Comparison of ENCODE assay signal across 7 cellular contexts in the genomic region with DNA sequence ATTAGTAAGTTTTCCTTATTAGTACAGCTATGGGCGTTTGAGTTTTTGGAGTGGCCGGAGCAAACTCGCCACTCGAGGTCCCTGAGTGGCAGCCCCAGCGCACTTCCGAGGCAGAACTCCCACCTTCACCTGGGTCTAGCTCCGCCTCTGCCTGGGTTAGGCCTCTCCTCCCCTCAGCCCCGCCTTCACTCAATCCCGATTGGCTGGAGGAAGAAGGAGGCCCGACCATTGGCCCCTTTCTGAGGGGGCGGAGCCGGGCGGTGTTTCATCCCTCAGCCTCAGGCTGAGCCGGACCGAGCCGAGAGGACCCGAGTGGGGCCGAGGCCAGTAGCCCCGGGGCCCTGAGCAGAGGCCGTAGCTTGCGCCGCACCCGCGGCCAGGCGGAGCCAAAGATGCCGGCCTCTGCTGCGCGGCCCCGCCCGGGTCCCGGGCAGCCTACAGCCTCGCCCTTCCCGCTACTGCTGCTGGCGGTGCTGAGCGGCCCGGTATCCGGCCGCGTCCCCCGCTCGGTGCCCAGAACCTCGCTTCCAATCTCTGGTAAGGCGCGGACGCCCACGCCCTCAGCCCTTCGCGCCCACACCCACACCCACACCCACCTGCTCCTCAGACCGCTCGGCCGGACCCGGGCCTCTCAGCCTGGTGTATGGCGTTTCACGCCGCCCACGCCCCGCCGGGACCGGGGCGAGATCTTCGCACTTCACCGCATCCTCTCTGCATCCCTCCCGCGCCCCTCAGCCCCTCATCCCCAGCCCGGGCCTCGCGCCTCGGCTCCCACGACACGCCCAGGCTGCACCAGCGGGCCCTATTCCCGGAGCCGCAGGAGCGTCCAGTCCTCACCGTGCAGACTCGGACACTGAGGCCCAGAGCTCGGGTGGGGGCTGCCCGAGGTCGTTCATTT.
DNase-seq lines count a peak whose midpoint lies in the region; ATAC-seq and TF ChIP-seq lines count a peak whose summit lies in the region.

Gene SEMA4F, plus strand, starts transcription at position 263 of the 898 bp plus-strand sequence. Its CDS starts 130 bp downstream, at position 393.

- H3K4me3 ChIP-seq in astrocyte of the spinal cord (ENCODE audit: low read depth, low read length): peak within 1 kb of the TSS; percentile 67
- H3K4me3 ChIP-seq in retinal pigment epithelial cell (ENCODE audit: low read length): peak within 1 kb of the TSS; percentile 68

- TF ChIP-seq CTCF in astrocyte of the spinal cord (IDR thresholded peaks at IDR 0.05; ENCODE audit: low read depth, low read length) (no peak), retinal pigment epithelial cell (conservative IDR thresholded peaks at IDR 0.05; ENCODE audit: low read depth, low read length) (no peak)

- in situ Hi-C loops in astrocyte of the spinal cord (cut with HindIII; ENCODE audit: low sequenced_read_pairs): no loop called here

- ATAC-seq in GM18508 (IDR thresholded peaks at IDR 0.05; ENCODE audit: insufficient read depth, unreplicated experiment) (peak; percentile 96), HG02981 (IDR thresholded peaks at IDR 0.05; ENCODE audit: unreplicated experiment) (peak; percentile 100)

- DNase-seq in NCI-H2029 (lab: John Stamatoyannopoulos, UW) (peak; percentile 96), T1000 (lab: John Stamatoyannopoulos, UW) (peak; percentile 94), astrocyte of the spinal cord (ENCODE audit: low read depth, low spot score) (peak; percentile 95), hippocampal formation (lab: John Stamatoyannopoulos, UW) (peak; percentile 95 to 96), retinal pigment epithelial cell (ENCODE audit: low read depth) (peak; percentile 90)

Comparison
In these comparisons a context has a peak if more than half of its experiments do, and no peak if none do; other contexts are left out.
1. Peak in every context shown above with its lines: DNase-seq, ATAC-seq and H3K4me3 ChIP-seq.